Comparison of ENCODE assay signal across 1 cellular context in genomic region chr5:143570989-143571388, GRCh38.
TF ChIP-seq lines count a peak whose summit lies in the region.

No MANE protein-coding gene starts in this region.

TF ChIP-seq in IMR-90, 13 proteins besides CTCF, POLR2A, EP300 and RAD21 (continued from another document):
- no peak for TF ChIP-seq USF2 (IDR thresholded peaks at IDR 0.05; ENCODE audit: low read depth, low read length)
